In genomic region chr7:156940421-156941122, GRCh38 we compare ENCODE assay signal across 7 cellular contexts.
"Had no signal": no experiment of that assay in that cellular context is flagged by ENCODE, and none has a peak within 500 bp of the region (broad histone marks: within the 10 kb centered on the region; RNA-seq: fewer than 3 reads in every experiment).

No MANE protein-coding gene starts in this region.

- FAIRE-seq: H1, H54, HTR-8/SVneo had no signal

- H3K27ac Mint-ChIP-seq: H9 had no signal

- DNase-seq: H9, HCEC 1CT, IMR-90, KBM-7 had no signal
